In the genomic region with DNA sequence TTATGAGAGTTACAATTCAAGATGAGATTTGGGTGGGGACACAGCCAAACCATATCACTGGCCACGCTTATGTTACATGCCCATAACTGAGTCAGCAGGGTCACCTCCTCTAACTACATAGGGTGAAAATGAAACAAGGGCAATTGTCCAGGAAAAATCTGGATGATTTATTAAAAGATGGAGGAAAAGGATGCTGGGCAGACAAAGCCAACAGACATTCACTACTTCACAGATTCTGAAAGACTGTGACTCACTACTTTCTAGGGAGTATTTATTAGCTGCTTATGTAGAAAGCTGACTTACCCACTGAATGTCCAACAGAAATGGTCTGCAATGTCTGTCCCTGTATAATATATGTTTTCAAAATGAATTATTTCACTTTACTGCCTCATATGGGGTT, we compare ENCODE assay signal across 10 cellular contexts.
DNase-seq lines count a peak whose midpoint lies in the region; ATAC-seq and TF ChIP-seq lines count a peak whose summit lies in the region.
"Had no signal": no experiment of that assay in that cellular context is flagged by ENCODE, and none has a peak within 500 bp of the region (broad histone marks: within the 10 kb centered on the region; RNA-seq: fewer than 3 reads in every experiment).

No MANE protein-coding gene starts in this region.

- peaks cover 4% of the 10 kb centered on the region for H3K27me3 Mint-ChIP-seq in T-helper 2 cell treated with Interferon-gamma antibody and Interleukin-4, amounts not matched to agents 5 μg/mL and 100 μg/mL, for 36 hours (ENCODE audit: low read depth)
- H3K27me3 Mint-ChIP-seq: activated B cell treated with CpG ODN at 0.5 μM for 24 hours had no signal

- no peak for ATAC-seq in stimulated activated effector memory CD8-positive, alpha-beta T cell treated with anti-CD3 and anti-CD28 coated beads, Interleukin-12 subunit alpha, Interleukin-12 subunit beta, amount 100 ng/mL, for 72 hours
- no peak for ATAC-seq in GM21576 (IDR thresholded peaks at IDR 0.05; ENCODE audit: unreplicated experiment)

- no peaks in the 10 kb centered on the region for H3K4me1 Mint-ChIP-seq in stimulated activated effector memory CD8-positive, alpha-beta T cell treated with anti-CD3 and anti-CD28 coated beads, Interleukin-12 subunit alpha, Interleukin-12 subunit beta, amount 100 ng/mL, for 72 hours
- H3K4me1 Mint-ChIP-seq in T-helper 2 cell treated with Interferon-gamma antibody and Interleukin-4, amounts not matched to agents 5 μg/mL and 100 μg/mL, for 36 hours (ENCODE audit: low read depth): no peaks in the 10 kb centered on the region
- H3K4me1 Mint-ChIP-seq: activated B cell treated with CpG ODN at 0.5 μM for 24 hours had no signal

- H3K9me3 Mint-ChIP-seq in stimulated activated effector memory CD8-positive, alpha-beta T cell treated with anti-CD3 and anti-CD28 coated beads, Interleukin-12 subunit alpha, Interleukin-12 subunit beta, amount 100 ng/mL, for 72 hours: no peaks in the 10 kb centered on the region
- H3K9me3 Mint-ChIP-seq in T-helper 2 cell treated with Interferon-gamma antibody and Interleukin-4, amounts not matched to agents 5 μg/mL and 100 μg/mL, for 36 hours: no peaks in the 10 kb centered on the region
- H3K9me3 Mint-ChIP-seq: activated B cell treated with CpG ODN at 0.5 μM for 24 hours had no signal

- H3K4me3 ChIP-seq in fibroblast of villous mesenchyme (ENCODE audit: low read depth, low read length) (no peak overlapping the region), skeletal muscle cell (ENCODE audit: low read depth, low read length) (no peak overlapping the region)

- DNase-seq in Daoy (ENCODE audit: low read depth) (peak; percentile 32), amniotic epithelial cell (ENCODE audit: low read depth) (peak; percentile 87), fibroblast of villous mesenchyme (ENCODE audit: low read depth) (peak; percentile 84), skeletal muscle cell (ENCODE audit: low read depth) (peak; percentile 91), NCI-H1092 (lab: John Stamatoyannopoulos, UW) (no peak)
- no peak for DNase-seq in stimulated activated effector memory CD8-positive, alpha-beta T cell treated with anti-CD3 and anti-CD28 coated beads, Interleukin-12 subunit alpha, Interleukin-12 subunit beta, amount 100 ng/mL, for 72 hours (ENCODE audit: low spot score in 2 of 2)
- DNase-seq in T-helper 2 cell treated with Interferon-gamma antibody and Interleukin-4, amounts not matched to agents 5 μg/mL and 100 μg/mL, for 36 hours (ENCODE audit: low spot score): no peak
- DNase-seq: activated B cell treated with CpG ODN at 0.5 μM for 24 hours; activated naive CD4-positive, alpha-beta T cell treated with anti-CD3 and anti-CD28 coated beads, Interleukin-2, amount 50 U/mL, for 16 hours had no signal

- H3K27ac Mint-ChIP-seq in stimulated activated effector memory CD8-positive, alpha-beta T cell treated with anti-CD3 and anti-CD28 coated beads, Interleukin-12 subunit alpha, Interleukin-12 subunit beta, amount 100 ng/mL, for 72 hours: no peak overlapping the region
- no peak overlapping the region for H3K27ac Mint-ChIP-seq in T-helper 2 cell treated with Interferon-gamma antibody and Interleukin-4, amounts not matched to agents 5 μg/mL and 100 μg/mL, for 36 hours
- H3K27ac Mint-ChIP-seq: activated B cell treated with CpG ODN at 0.5 μM for 24 hours had no signal

- no peak overlapping the region for H3K4me3 Mint-ChIP-seq in stimulated activated effector memory CD8-positive, alpha-beta T cell treated with anti-CD3 and anti-CD28 coated beads, Interleukin-12 subunit alpha, Interleukin-12 subunit beta, amount 100 ng/mL, for 72 hours
- H3K4me3 Mint-ChIP-seq in T-helper 2 cell treated with Interferon-gamma antibody and Interleukin-4, amounts not matched to agents 5 μg/mL and 100 μg/mL, for 36 hours: no peak overlapping the region
- H3K4me3 Mint-ChIP-seq: activated B cell treated with CpG ODN at 0.5 μM for 24 hours had no signal

- H3K36me3 Mint-ChIP-seq in stimulated activated effector memory CD8-positive, alpha-beta T cell treated with anti-CD3 and anti-CD28 coated beads, Interleukin-12 subunit alpha, Interleukin-12 subunit beta, amount 100 ng/mL, for 72 hours: no peaks in the 10 kb centered on the region
- no peaks in the 10 kb centered on the region for H3K36me3 Mint-ChIP-seq in T-helper 2 cell treated with Interferon-gamma antibody and Interleukin-4, amounts not matched to agents 5 μg/mL and 100 μg/mL, for 36 hours (ENCODE audit: low read depth)

- no peak for TF ChIP-seq CTCF in fibroblast of villous mesenchyme (IDR thresholded peaks at IDR 0.05; ENCODE audit: insufficient read depth, low read depth, low read length)

Comparison
In these comparisons a context has a peak if more than half of its experiments do, and no peak if none do; other contexts are left out.
1. DNase-seq: peak in Daoy (single experiment), amniotic epithelial cell (single experiment), fibroblast of villous mesenchyme (single experiment) and skeletal muscle cell (single experiment); none in stimulated activated effector memory CD8-positive, alpha-beta T cell treated with anti-CD3 and anti-CD28 coated beads, Interleukin-12 subunit alpha, Interleukin-12 subunit beta, amount 100 ng/mL, for 72 hours (0 of 2), NCI-H1092 (single experiment) and T-helper 2 cell treated with Interferon-gamma antibody and Interleukin-4, amounts not matched to agents 5 μg/mL and 100 μg/mL, for 36 hours (single experiment).